2 cellular contexts compared by ENCODE assay signal in genomic region chr3:177746259-177747021, GRCh38.
TF ChIP-seq lines count a peak whose summit lies in the region.

No MANE protein-coding gene starts in this region.

TF ChIP-seq in IMR-90, 13 proteins besides CTCF, POLR2A, EP300 and RAD21:
- TF ChIP-seq MAFK (IDR thresholded peaks at IDR 0.05; ENCODE audit: low read depth, low read length) (no peak), SMC3 (IDR thresholded peaks at IDR 0.05; ENCODE audit: low read depth, low read length) (no peak), NFE2L2 (IDR thresholded peaks at IDR 0.05; ENCODE audit: low read depth, low read length) (no peak), RFX5 (IDR thresholded peaks at IDR 0.05; ENCODE audit: low read depth, low read length) (no peak), USF2 (IDR thresholded peaks at IDR 0.05; ENCODE audit: low read depth, low read length) (no peak), FOS (IDR thresholded peaks at IDR 0.05; ENCODE audit: low read depth, low read length) (no peak), MAZ (IDR thresholded peaks at IDR 0.05; ENCODE audit: borderline replicate concordance, low read depth, low read length) (no peak), RCOR1 (IDR thresholded peaks at IDR 0.05; ENCODE audit: insufficient replicate concordance, low read length) (no peak), BHLHE40 (IDR thresholded peaks at IDR 0.05; ENCODE audit: low read depth, low read length) (no peak), ELK1 (IDR thresholded peaks at IDR 0.05; ENCODE audit: borderline replicate concordance, low read depth, low read length) (no peak), MXI1 (IDR thresholded peaks at IDR 0.05; ENCODE audit: borderline replicate concordance, low read depth, low read length) (no peak), CHD1 (IDR thresholded peaks at IDR 0.05; ENCODE audit: low read depth, low read length) (no peak), CEBPB (IDR thresholded peaks at IDR 0.05; ENCODE audit: low read depth, low read length) (no peak)
TF ChIP-seq in IMR-90: peak in this region for 0.

TF ChIP-seq in K562, 482 proteins besides CTCF, POLR2A, EP300 and RAD21:
- TF ChIP-seq ZNF778 (CRISPR knock-in tag; IDR thresholded peaks at IDR 0.05) (no peak), MYNN (IDR thresholded peaks at IDR 0.05) (no peak), MYNN (CRISPR knock-in tag; IDR thresholded peaks at IDR 0.05) (no peak), ZNF316 (IDR thresholded peaks at IDR 0.05) (no peak), ZNF507 (tag; conservative IDR thresholded peaks at IDR 0.05) (no peak), TEAD4 (IDR thresholded peaks at IDR 0.05; ENCODE audit: low read length) (peak; percentile 15; the same call in 1 of the 2 replicates), TEAD4 (CRISPR knock-in tag; IDR thresholded peaks at IDR 0.05; ENCODE audit: borderline replicate concordance) (no peak), RBM25 (IDR thresholded peaks at IDR 0.05; ENCODE audit: low read depth, low read length, severe bottlenecking) (peak; percentile 52), E2F6 (IDR thresholded peaks at IDR 0.05; ENCODE audit: borderline replicate concordance in 1 of 2, extremely low read depth in 1 of 2, insufficient read depth in 1 of 2, insufficient read length in 1 of 2, low read depth in 1 of 2, low read length in 1 of 2, poor library complexity in 1 of 2, severe bottlenecking in 1 of 2) (no peak), ZNF277 (CRISPR knock-in tag; IDR thresholded peaks at IDR 0.05; ENCODE audit: borderline replicate concordance) (no peak), ZNF449 (CRISPR knock-in tag; IDR thresholded peaks at IDR 0.05) (no peak), GTF2E2 (tag; IDR thresholded peaks at IDR 0.05) (no peak), U2AF2 (optimal IDR thresholded peaks at IDR 0.05; ENCODE audit: low read depth, low read length) (no peak), DMBX1 (CRISPR knock-in tag; IDR thresholded peaks at IDR 0.05; ENCODE audit: borderline replicate concordance) (no peak), ZNF77 (CRISPR knock-in tag; IDR thresholded peaks at IDR 0.05) (no peak), THRA (IDR thresholded peaks at IDR 0.05) (no peak), BCLAF1 (IDR thresholded peaks at IDR 0.05; ENCODE audit: borderline replicate concordance in 1 of 2, control insufficient read depth in 1 of 2, low read depth in 2 of 2, low read length in 1 of 2) (no peak), ZNF23 (CRISPR knock-in tag; IDR thresholded peaks at IDR 0.05) (no peak), E2F3 (CRISPR knock-in tag; IDR thresholded peaks at IDR 0.05) (no peak), ARID2 (IDR thresholded peaks at IDR 0.05) (no peak), MYC (IDR thresholded peaks at IDR 0.05; ENCODE audit: low read depth, low read length) (no peak), MYC (CRISPR knock-in tag; IDR thresholded peaks at IDR 0.05; ENCODE audit: borderline replicate concordance, low read depth) (no peak), USF1 (CRISPR knock-in tag; IDR thresholded peaks at IDR 0.05) (no peak), AFF4 (CRISPR knock-in tag; IDR thresholded peaks at IDR 0.05) (no peak), ARID4B (CRISPR knock-in tag; IDR thresholded peaks at IDR 0.05) (no peak), PKNOX1 (IDR thresholded peaks at IDR 0.05) (peak; percentile 79)
